1 cellular context compared by ENCODE assay signal in genomic region chr11:10931761-10932700, GRCh38.
TF ChIP-seq lines count a peak whose summit lies in the region.

No MANE protein-coding gene starts in this region.

TF ChIP-seq in GM12878, 131 proteins besides CTCF, POLR2A, EP300 and RAD21 (continued from another document):
- TF ChIP-seq, protein P1, sequence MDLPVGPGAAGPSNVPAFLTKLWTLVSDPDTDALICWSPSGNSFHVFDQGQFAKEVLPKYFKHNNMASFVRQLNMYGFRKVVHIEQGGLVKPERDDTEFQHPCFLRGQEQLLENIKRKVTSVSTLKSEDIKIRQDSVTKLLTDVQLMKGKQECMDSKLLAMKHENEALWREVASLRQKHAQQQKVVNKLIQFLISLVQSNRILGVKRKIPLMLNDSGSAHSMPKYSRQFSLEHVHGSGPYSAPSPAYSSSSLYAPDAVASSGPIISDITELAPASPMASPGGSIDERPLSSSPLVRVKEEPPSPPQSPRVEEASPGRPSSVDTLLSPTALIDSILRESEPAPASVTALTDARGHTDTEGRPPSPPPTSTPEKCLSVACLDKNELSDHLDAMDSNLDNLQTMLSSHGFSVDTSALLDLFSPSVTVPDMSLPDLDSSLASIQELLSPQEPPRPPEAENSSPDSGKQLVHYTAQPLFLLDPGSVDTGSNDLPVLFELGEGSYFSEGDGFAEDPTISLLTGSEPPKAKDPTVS (IDR thresholded peaks at IDR 0.05; ENCODE audit: low read depth, low read length) = no peak
